In the genomic region with DNA sequence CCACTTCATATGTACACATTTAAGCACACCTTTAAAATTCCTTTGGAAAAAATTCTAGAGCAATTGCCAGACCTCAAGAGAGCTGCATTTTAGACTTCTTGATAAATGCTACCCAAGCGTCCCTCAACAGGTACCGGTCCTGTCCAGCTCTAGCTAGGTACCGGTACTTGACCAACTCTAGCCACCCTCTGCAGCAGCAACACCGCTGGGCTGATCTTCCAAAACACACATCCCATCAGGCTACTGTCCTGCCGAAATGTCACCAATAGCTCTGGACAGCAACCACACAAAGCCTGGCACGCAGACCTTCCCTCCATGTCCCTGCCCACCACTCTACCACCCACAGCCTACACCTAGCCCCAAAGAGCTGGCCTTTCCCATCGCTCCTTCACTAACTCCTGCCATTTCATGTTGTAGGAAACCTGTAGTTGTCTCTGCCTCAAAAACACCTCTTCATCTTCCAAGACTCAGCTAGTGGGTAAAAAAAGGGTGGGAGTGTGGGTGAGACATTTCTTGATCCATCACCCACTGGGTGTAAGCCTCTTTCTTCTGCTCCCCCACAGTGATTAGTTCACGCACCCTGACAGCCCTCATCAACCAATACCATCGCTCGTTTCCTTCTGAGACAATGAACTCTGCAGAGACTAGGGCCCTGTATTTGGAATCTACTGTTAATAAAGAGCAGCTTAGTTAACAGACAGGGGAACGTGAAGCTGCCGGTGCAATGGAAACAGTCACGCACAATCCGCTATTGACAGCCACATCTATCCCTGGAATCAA, we compare ENCODE assay signal across 1 cellular context.
TF ChIP-seq lines count a peak whose summit lies in the region.

No MANE protein-coding gene starts in this region.

TF ChIP-seq in K562, 482 proteins besides CTCF, POLR2A, EP300 and RAD21:
- TF ChIP-seq ZNF354B (CRISPR knock-in tag; IDR thresholded peaks at IDR 0.05) = no peak
- no peak for TF ChIP-seq ZEB2 (IDR thresholded peaks at IDR 0.05)
- TF ChIP-seq CHD4 (IDR thresholded peaks at IDR 0.05; ENCODE audit: insufficient read depth, insufficient replicate concordance, low read depth, low read length, poor library complexity, severe bottlenecking) = no peak
- no peak for TF ChIP-seq MTF1 (CRISPR knock-in tag; IDR thresholded peaks at IDR 0.05; ENCODE audit: borderline replicate concordance)
- no peak for TF ChIP-seq SREBF1 (IDR thresholded peaks at IDR 0.05; ENCODE audit: borderline replicate concordance, low read depth, low read length)
- no peak for TF ChIP-seq CEBPG (CRISPR knock-in tag; IDR thresholded peaks at IDR 0.05)
- no peak for TF ChIP-seq CEBPG (tag; conservative IDR thresholded peaks at IDR 0.05 in 1 of 2, IDR thresholded peaks at IDR 0.05 in 1 of 2)
- no peak for TF ChIP-seq KLF10 (CRISPR knock-in tag; IDR thresholded peaks at IDR 0.05)
- TF ChIP-seq MAFK (IDR thresholded peaks at IDR 0.05; ENCODE audit: low read length) = no peak
- no peak for TF ChIP-seq ZBTB7A (IDR thresholded peaks at IDR 0.05; ENCODE audit: borderline replicate concordance, control insufficient read depth, low read depth, low read length)
- TF ChIP-seq HNRNPL (IDR thresholded peaks at IDR 0.05; ENCODE audit: low read depth, low read length) = no peak
- no peak for TF ChIP-seq RBM34 (IDR thresholded peaks at IDR 0.05; ENCODE audit: borderline replicate concordance, insufficient read depth, low read length)
- TF ChIP-seq, protein P1, sequence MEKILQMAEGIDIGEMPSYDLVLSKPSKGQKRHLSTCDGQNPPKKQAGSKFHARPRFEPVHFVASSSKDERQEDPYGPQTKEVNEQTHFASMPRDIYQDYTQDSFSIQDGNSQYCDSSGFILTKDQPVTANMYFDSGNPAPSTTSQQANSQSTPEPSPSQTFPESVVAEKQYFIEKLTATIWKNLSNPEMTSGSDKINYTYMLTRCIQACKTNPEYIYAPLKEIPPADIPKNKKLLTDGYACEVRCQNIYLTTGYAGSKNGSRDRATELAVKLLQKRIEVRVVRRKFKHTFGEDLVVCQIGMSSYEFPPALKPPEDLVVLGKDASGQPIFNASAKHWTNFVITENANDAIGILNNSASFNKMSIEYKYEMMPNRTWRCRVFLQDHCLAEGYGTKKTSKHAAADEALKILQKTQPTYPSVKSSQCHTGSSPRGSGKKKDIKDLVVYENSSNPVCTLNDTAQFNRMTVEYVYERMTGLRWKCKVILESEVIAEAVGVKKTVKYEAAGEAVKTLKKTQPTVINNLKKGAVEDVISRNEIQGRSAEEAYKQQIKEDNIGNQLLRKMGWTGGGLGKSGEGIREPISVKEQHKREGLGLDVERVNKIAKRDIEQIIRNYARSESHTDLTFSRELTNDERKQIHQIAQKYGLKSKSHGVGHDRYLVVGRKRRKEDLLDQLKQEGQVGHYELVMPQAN (IDR thresholded peaks at IDR 0.05; ENCODE audit: borderline replicate concordance) = no peak
- TF ChIP-seq FUS (optimal IDR thresholded peaks at IDR 0.05; ENCODE audit: low read depth, low read length) = no peak
- TF ChIP-seq ARHGAP35 (IDR thresholded peaks at IDR 0.05; ENCODE audit: partially characterized antibody) = no peak
- no peak for TF ChIP-seq ZNF780A (CRISPR knock-in tag; IDR thresholded peaks at IDR 0.05)
- TF ChIP-seq NFXL1 (CRISPR knock-in tag; IDR thresholded peaks at IDR 0.05) = no peak
- TF ChIP-seq PHF20 (IDR thresholded peaks at IDR 0.05; ENCODE audit: partially characterized antibody) = no peak
TF ChIP-seq in K562: peak in this region for 0.
